ENCODE assay signal across 1 cellular context in the genomic region with DNA sequence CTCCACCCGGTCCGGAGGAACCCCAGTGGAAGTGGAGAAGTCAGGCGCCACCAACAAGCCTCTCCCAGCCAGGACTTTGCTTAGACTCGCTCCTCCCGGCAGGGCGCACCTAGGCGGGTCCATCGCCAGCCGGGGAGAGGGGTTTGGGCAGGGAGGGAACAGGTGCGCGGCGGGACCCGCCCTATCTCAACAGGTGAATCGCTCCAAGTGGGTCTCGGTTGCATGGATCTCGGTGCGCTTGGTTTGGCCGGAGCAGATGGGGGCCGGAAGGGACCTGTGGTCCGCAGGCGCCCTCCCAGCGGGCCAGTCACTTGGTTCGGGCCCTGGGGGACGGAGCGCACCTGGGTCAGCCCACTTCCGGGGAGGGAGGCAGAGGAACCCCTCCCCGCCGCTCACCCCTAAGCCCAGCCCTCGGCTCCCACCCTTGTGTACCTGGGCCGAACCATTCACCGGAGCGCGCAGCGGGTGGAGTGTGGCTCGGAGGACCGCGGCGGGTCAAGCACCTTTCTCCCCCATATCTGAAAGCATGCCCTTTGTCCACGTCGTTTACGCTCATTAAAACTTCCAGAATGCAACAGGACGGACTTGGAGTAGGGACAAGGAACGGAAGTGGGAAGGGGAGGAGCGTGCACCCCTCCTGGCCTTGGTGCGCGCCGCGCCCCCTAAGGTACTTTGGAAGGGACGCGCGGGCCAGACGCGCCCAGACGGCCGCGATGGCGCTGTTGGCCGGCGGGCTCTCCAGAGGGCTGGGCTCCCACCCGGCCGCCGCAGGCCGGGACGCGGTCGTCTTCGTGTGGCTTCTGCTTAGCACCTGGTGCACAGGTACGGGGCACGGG.
TF ChIP-seq lines count a peak whose summit lies in the region.

A gene with protein sequence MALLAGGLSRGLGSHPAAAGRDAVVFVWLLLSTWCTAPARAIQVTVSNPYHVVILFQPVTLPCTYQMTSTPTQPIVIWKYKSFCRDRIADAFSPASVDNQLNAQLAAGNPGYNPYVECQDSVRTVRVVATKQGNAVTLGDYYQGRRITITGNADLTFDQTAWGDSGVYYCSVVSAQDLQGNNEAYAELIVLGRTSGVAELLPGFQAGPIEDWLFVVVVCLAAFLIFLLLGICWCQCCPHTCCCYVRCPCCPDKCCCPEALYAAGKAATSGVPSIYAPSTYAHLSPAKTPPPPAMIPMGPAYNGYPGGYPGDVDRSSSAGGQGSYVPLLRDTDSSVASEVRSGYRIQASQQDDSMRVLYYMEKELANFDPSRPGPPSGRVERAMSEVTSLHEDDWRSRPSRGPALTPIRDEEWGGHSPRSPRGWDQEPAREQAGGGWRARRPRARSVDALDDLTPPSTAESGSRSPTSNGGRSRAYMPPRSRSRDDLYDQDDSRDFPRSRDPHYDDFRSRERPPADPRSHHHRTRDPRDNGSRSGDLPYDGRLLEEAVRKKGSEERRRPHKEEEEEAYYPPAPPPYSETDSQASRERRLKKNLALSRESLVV (plus strand): TSS at position 693 of the 836 bp plus-strand sequence. CDS start 21 bp downstream, at position 714.

TF ChIP-seq in K562, 482 proteins besides CTCF, POLR2A, EP300 and RAD21 (continued from another document and continues in another):
- TF ChIP-seq ILK (tag; IDR thresholded peaks at IDR 0.05; ENCODE audit: borderline replicate concordance, low read depth) (no peak), TFAP4 (CRISPR knock-in tag; IDR thresholded peaks at IDR 0.05; ENCODE audit: borderline replicate concordance) (peak; percentile 81), U2AF2 (optimal IDR thresholded peaks at IDR 0.05; ENCODE audit: low read depth, low read length) (no peak), SMARCA5 (IDR thresholded peaks at IDR 0.05) (peak; percentile 34; the same call in 1 of the 2 replicates), TCFL5 (CRISPR knock-in tag; conservative IDR thresholded peaks at IDR 0.05) (no peak), ZNF347 (CRISPR knock-in tag; IDR thresholded peaks at IDR 0.05; ENCODE audit: low read depth) (no peak), U2AF1 (optimal IDR thresholded peaks at IDR 0.05; ENCODE audit: low read depth, low read length) (peak; percentile 90), ZNF408 (CRISPR knock-in tag; IDR thresholded peaks at IDR 0.05; ENCODE audit: low read depth) (no peak), MCM2 (IDR thresholded peaks at IDR 0.05; ENCODE audit: low read depth) (no peak), ZNF174 (CRISPR knock-in tag; IDR thresholded peaks at IDR 0.05) (no peak), ETS1 (conservative IDR thresholded peaks at IDR 0.05; ENCODE audit: control insufficient read depth, low read depth, low read length) (peak; percentile 74; the same call in 1 of the 2 replicates), ZNF324 (CRISPR knock-in tag; IDR thresholded peaks at IDR 0.05) (no peak), ARNT (IDR thresholded peaks at IDR 0.05) (peak; percentile 54 to 74; a peak in 2 of 4 replicates), CHD1 (IDR thresholded peaks at IDR 0.05; ENCODE audit: low read length) (no peak), CHD4 (IDR thresholded peaks at IDR 0.05; ENCODE audit: insufficient read depth, insufficient replicate concordance, low read depth, low read length, poor library complexity, severe bottlenecking) (no peak), CCAR2 (IDR thresholded peaks at IDR 0.05; ENCODE audit: low read depth, low read length) (no peak), SMC3 (conservative IDR thresholded peaks at IDR 0.05; ENCODE audit: insufficient read depth, low read depth, low read length) (no peak), MAFF (IDR thresholded peaks at IDR 0.05; ENCODE audit: low read length) (peak; percentile 28; the same call in 1 of the 2 replicates), RBM22 (IDR thresholded peaks at IDR 0.05; ENCODE audit: low read depth, low read length, poor library complexity, severe bottlenecking) (peak; percentile 93), EGR1 (conservative IDR thresholded peaks at IDR 0.05) (peak; percentile 56), PML (IDR thresholded peaks at IDR 0.05; ENCODE audit: low read length) (peak; percentile 40; the same call in 1 of the 2 replicates), PKNOX1 (IDR thresholded peaks at IDR 0.05) (peak; percentile 50; the same call in 1 of the 2 replicates), ELF2 (CRISPR knock-in tag; IDR thresholded peaks at IDR 0.05) (peak; percentile 30; the same call in 1 of the 2 replicates), PCBP2 (IDR thresholded peaks at IDR 0.05; ENCODE audit: low read depth, low read length, poor library complexity, severe bottlenecking) (no peak), PHF20 (IDR thresholded peaks at IDR 0.05; ENCODE audit: partially characterized antibody) (peak; percentile 39), HBP1 (CRISPR knock-in tag; IDR thresholded peaks at IDR 0.05) (no peak), ZNF586 (CRISPR knock-in tag; conservative IDR thresholded peaks at IDR 0.05) (no peak), SREBF1 (IDR thresholded peaks at IDR 0.05; ENCODE audit: borderline replicate concordance, low read depth, low read length) (0 out of 2 replicates have a peak, but pooled peaks have one; percentile 60), OTX1 (CRISPR knock-in tag; IDR thresholded peaks at IDR 0.05) (no peak), ZNF57 (CRISPR knock-in tag; IDR thresholded peaks at IDR 0.05) (no peak), RBFOX2 (IDR thresholded peaks at IDR 0.05; ENCODE audit: low read depth, low read length) (peak; percentile 99), HNRNPL (IDR thresholded peaks at IDR 0.05; ENCODE audit: low read depth, low read length) (peak; percentile 87; the same call in 1 of the 2 replicates), DPF2 (IDR thresholded peaks at IDR 0.05) (peak; percentile 17; the same call in 1 of the 2 replicates), RBM14 (IDR thresholded peaks at IDR 0.05; ENCODE audit: borderline replicate concordance, insufficient read depth, low read depth, low read length) (peak; percentile 91; the same call in 1 of the 2 replicates), HMG20A (CRISPR knock-in tag; conservative IDR thresholded peaks at IDR 0.05) (no peak), TFAM (CRISPR knock-in tag; conservative IDR thresholded peaks at IDR 0.05) (no peak), CBFB (CRISPR knock-in tag; IDR thresholded peaks at IDR 0.05) (peak; percentile 74), NFRKB (IDR thresholded peaks at IDR 0.05; ENCODE audit: low read depth) (peak; percentile 52; the same call in 1 of the 2 replicates), MXI1 (IDR thresholded peaks at IDR 0.05; ENCODE audit: low read depth, low read length) (0 out of 2 replicates have a peak, but pooled peaks have one; percentile 0), POLR2H (tag; IDR thresholded peaks at IDR 0.05; ENCODE audit: low read depth) (peak; percentile 90)
- TF ChIP-seq, protein P1, sequence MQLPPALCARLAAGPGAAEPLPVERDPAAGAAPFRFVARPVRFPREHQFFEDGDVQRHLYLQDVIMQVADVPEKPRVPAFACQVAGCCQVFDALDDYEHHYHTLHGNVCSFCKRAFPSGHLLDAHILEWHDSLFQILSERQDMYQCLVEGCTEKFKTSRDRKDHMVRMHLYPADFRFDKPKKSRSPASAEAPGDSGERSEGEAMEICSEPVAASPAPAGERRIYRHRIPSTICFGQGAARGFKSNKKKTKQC (CRISPR knock-in tag; IDR thresholded peaks at IDR 0.05) = no peak
- TF ChIP-seq, protein P2, sequence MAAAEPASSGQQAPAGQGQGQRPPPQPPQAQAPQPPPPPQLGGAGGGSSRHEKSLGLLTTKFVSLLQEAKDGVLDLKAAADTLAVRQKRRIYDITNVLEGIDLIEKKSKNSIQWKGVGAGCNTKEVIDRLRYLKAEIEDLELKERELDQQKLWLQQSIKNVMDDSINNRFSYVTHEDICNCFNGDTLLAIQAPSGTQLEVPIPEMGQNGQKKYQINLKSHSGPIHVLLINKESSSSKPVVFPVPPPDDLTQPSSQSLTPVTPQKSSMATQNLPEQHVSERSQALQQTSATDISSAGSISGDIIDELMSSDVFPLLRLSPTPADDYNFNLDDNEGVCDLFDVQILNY (CRISPR knock-in tag; IDR thresholded peaks at IDR 0.05) = 0 out of 2 replicates have a peak, but pooled peaks have one; percentile 36
- TF ChIP-seq, protein P3, sequence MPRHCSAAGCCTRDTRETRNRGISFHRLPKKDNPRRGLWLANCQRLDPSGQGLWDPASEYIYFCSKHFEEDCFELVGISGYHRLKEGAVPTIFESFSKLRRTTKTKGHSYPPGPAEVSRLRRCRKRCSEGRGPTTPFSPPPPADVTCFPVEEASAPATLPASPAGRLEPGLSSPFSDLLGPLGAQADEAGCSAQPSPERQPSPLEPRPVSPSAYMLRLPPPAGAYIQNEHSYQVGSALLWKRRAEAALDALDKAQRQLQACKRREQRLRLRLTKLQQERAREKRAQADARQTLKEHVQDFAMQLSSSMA (CRISPR knock-in tag; IDR thresholded peaks at IDR 0.05) = peak; percentile 84; the same call in 1 of the 2 replicates
- TF ChIP-seq, protein P4, sequence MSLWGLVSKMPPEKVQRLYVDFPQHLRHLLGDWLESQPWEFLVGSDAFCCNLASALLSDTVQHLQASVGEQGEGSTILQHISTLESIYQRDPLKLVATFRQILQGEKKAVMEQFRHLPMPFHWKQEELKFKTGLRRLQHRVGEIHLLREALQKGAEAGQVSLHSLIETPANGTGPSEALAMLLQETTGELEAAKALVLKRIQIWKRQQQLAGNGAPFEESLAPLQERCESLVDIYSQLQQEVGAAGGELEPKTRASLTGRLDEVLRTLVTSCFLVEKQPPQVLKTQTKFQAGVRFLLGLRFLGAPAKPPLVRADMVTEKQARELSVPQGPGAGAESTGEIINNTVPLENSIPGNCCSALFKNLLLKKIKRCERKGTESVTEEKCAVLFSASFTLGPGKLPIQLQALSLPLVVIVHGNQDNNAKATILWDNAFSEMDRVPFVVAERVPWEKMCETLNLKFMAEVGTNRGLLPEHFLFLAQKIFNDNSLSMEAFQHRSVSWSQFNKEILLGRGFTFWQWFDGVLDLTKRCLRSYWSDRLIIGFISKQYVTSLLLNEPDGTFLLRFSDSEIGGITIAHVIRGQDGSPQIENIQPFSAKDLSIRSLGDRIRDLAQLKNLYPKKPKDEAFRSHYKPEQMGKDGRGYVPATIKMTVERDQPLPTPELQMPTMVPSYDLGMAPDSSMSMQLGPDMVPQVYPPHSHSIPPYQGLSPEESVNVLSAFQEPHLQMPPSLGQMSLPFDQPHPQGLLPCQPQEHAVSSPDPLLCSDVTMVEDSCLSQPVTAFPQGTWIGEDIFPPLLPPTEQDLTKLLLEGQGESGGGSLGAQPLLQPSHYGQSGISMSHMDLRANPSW (CRISPR knock-in tag; IDR thresholded peaks at IDR 0.05) = 0 out of 2 replicates have a peak, but pooled peaks have one; percentile 77
- TF ChIP-seq, protein P5, sequence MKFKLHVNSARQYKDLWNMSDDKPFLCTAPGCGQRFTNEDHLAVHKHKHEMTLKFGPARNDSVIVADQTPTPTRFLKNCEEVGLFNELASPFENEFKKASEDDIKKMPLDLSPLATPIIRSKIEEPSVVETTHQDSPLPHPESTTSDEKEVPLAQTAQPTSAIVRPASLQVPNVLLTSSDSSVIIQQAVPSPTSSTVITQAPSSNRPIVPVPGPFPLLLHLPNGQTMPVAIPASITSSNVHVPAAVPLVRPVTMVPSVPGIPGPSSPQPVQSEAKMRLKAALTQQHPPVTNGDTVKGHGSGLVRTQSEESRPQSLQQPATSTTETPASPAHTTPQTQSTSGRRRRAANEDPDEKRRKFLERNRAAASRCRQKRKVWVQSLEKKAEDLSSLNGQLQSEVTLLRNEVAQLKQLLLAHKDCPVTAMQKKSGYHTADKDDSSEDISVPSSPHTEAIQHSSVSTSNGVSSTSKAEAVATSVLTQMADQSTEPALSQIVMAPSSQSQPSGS (CRISPR knock-in tag; IDR thresholded peaks at IDR 0.05) = peak; percentile 53; the same call in 1 of the 2 replicates
